In genomic region chr5:123116757-123117156, GRCh38 we compare ENCODE assay signal across 34 cellular contexts. TPM values are rescaled to one million over a fixed set of nuclear protein-coding genes. Genes with fewer than 3 reads are reported as not detected.
"Had no signal": no experiment of that assay in that cellular context is flagged by ENCODE, and none has a peak within 500 bp of the region (broad histone marks: within the 10 kb centered on the region; RNA-seq: fewer than 3 reads in every experiment).

No MANE protein-coding gene starts in this region.

- H3K27me3 ChIP-seq: pancreas, sigmoid colon, tibial nerve had no signal

- H3K4me1 Mint-ChIP-seq: activated CD4-positive, alpha-beta T cell treated with anti-CD3 and anti-CD28 coated beads, Interleukin-2, amount 10 ng/mL, durations not matched to agents 24 days and 14 days; activated naive CD4-positive, alpha-beta T cell treated with anti-CD3 and anti-CD28 coated beads, Interleukin-2, amount 10 ng/mL, durations not matched to agents 7 days and 5 days; activated naive CD8-positive, alpha-beta T cell treated with anti-CD3 and anti-CD28 coated beads, Interleukin-2, amount 10 ng/mL, durations not matched to agents 7 days and 5 days; naive thymus-derived CD4-positive, alpha-beta T cell had no signal

- ATAC-seq: activated CD4-positive, CD25-positive, alpha-beta regulatory T cell treated with anti-CD3 and anti-CD28 coated beads, Interleukin-2, amount 50 U/mL, for 24 hours; naive thymus-derived CD4-positive, alpha-beta T cell; stimulated activated memory B cell treated with anti-CD40 and anti-IgM and Interleukin-4, amounts not matched to agents 10 μg/mL and 1 μg/mL and 100 μg/mL, for 72 hours had no signal

- H3K9me3 Mint-ChIP-seq: activated CD4-positive, alpha-beta memory T cell treated with anti-CD3 and anti-CD28 coated beads for 36 hours; activated CD4-positive, alpha-beta T cell treated with anti-CD3 and anti-CD28 coated beads, Interleukin-2, amount 10 ng/mL, durations not matched to agents 24 days and 14 days; activated naive CD4-positive, alpha-beta T cell treated with anti-CD3 and anti-CD28 coated beads, Interleukin-2, amount 10 ng/mL, durations not matched to agents 7 days and 5 days; activated naive CD8-positive, alpha-beta T cell treated with anti-CD3 and anti-CD28 coated beads, Interleukin-2, amount 10 ng/mL, durations not matched to agents 7 days and 5 days; stimulated activated memory B cell treated with anti-CD40 and anti-IgM and Interleukin-4, amounts not matched to agents 10 μg/mL and 1 μg/mL and 100 μg/mL, for 72 hours had no signal

- H3K4me3 Mint-ChIP-seq: activated CD4-positive, alpha-beta memory T cell treated with anti-CD3 and anti-CD28 coated beads for 36 hours; activated CD4-positive, alpha-beta T cell treated with anti-CD3 and anti-CD28 coated beads, Interleukin-2, amount 10 ng/mL, durations not matched to agents 24 days and 14 days; activated naive CD4-positive, alpha-beta T cell treated with anti-CD3 and anti-CD28 coated beads, Interleukin-2, amount 10 ng/mL, durations not matched to agents 7 days and 5 days; activated naive CD8-positive, alpha-beta T cell treated with anti-CD3 and anti-CD28 coated beads, Interleukin-2, amount 10 ng/mL, durations not matched to agents 7 days and 5 days; naive thymus-derived CD4-positive, alpha-beta T cell; stimulated activated memory B cell treated with anti-CD40 and anti-IgM and Interleukin-4, amounts not matched to agents 10 μg/mL and 1 μg/mL and 100 μg/mL, for 72 hours had no signal

- H3K27ac Mint-ChIP-seq: activated CD4-positive, alpha-beta memory T cell treated with anti-CD3 and anti-CD28 coated beads for 36 hours; activated CD4-positive, alpha-beta T cell treated with anti-CD3 and anti-CD28 coated beads, Interleukin-2, amount 10 ng/mL, durations not matched to agents 24 days and 14 days; activated naive CD4-positive, alpha-beta T cell treated with anti-CD3 and anti-CD28 coated beads, Interleukin-2, amount 10 ng/mL, durations not matched to agents 7 days and 5 days; activated naive CD8-positive, alpha-beta T cell treated with anti-CD3 and anti-CD28 coated beads, Interleukin-2, amount 10 ng/mL, durations not matched to agents 7 days and 5 days; naive thymus-derived CD4-positive, alpha-beta T cell; stimulated activated memory B cell treated with anti-CD40 and anti-IgM and Interleukin-4, amounts not matched to agents 10 μg/mL and 1 μg/mL and 100 μg/mL, for 72 hours had no signal

- H3K4me3 ChIP-seq: dorsolateral prefrontal cortex, pancreas, prostate gland, sigmoid colon, stomach, tibial nerve had no signal

- H3K36me3 Mint-ChIP-seq: activated CD4-positive, alpha-beta memory T cell treated with anti-CD3 and anti-CD28 coated beads for 36 hours; activated naive CD4-positive, alpha-beta T cell treated with anti-CD3 and anti-CD28 coated beads, Interleukin-2, amount 10 ng/mL, durations not matched to agents 7 days and 5 days; activated naive CD8-positive, alpha-beta T cell treated with anti-CD3 and anti-CD28 coated beads, Interleukin-2, amount 10 ng/mL, durations not matched to agents 7 days and 5 days; naive thymus-derived CD4-positive, alpha-beta T cell; stimulated activated memory B cell treated with anti-CD40 and anti-IgM and Interleukin-4, amounts not matched to agents 10 μg/mL and 1 μg/mL and 100 μg/mL, for 72 hours had no signal

- H3K9me3 ChIP-seq: pancreas, prostate gland, sigmoid colon, stomach, tibial nerve had no signal

- H3K36me3 ChIP-seq: pancreas, prostate gland, sigmoid colon, stomach, tibial nerve, WERI-Rb-1 had no signal

- DNase-seq: activated CD4-positive, alpha-beta memory T cell treated with anti-CD3 and anti-CD28 coated beads for 36 hours; activated CD4-positive, alpha-beta T cell treated with anti-CD3 and anti-CD28 coated beads, Interleukin-2, amount 10 ng/mL, durations not matched to agents 24 days and 14 days; activated CD8-positive, alpha-beta memory T cell treated with anti-CD3 and anti-CD28 coated beads, Interleukin-2, amount 50 U/mL, for 4 hours; activated gamma-delta T cell; activated naive CD4-positive, alpha-beta T cell treated with anti-CD3 and anti-CD28 coated beads, Interleukin-2, amount 10 ng/mL, durations not matched to agents 7 days and 5 days; activated naive CD8-positive, alpha-beta T cell treated with anti-CD3 and anti-CD28 coated beads, Interleukin-2, amount 10 ng/mL, durations not matched to agents 7 days and 5 days; activated T-cell treated with anti-CD3 and anti-CD28 coated beads, Interleukin-2, amount 50 U/mL, for 1 hour; amniotic stem cell; dorsolateral prefrontal cortex; effector memory CD4-positive, alpha-beta T cell; head of caudate nucleus; hippocampal formation; left cardiac atrium; left ventricle myocardium superior; midbrain; naive thymus-derived CD4-positive, alpha-beta T cell; nucleus accumbens; pancreas; retina; sigmoid colon; small intestine; stimulated activated CD4-positive, alpha-beta T cell treated with anti-CD3 and anti-CD28 coated beads, Interleukin-1b, Interleukin-23, amount 100 ng/mL, for 48 hours; stimulated activated CD4-positive, alpha-beta T cell treated with anti-CD3 and anti-CD28 coated beads, Interleukin-4, amount 100 ng/mL, for 4 hours; stimulated activated CD8-positive, alpha-beta memory T cell treated with anti-CD3 and anti-CD28 coated beads, Interleukin-4, amount 100 ng/mL, for 48 hours; stomach; WERI-Rb-1 had no signal

- H3K27ac ChIP-seq: dorsolateral prefrontal cortex, pancreas, prostate gland, sigmoid colon, stomach, tibial nerve, WERI-Rb-1 had no signal

- H3K4me1 ChIP-seq: pancreas, prostate gland had no signal

RNA-seq across cellular contexts. Expression of gene PRDM6, which starts 27.7 kb away (rescaled TPM):
- total RNA-seq: activated CD4-positive, alpha-beta memory T cell treated with anti-CD3 and anti-CD28 coated beads for 36 hours; activated CD4-positive, alpha-beta T cell treated with anti-CD3 and anti-CD28 coated beads, Interleukin-2, amount 10 ng/mL, durations not matched to agents 24 days and 14 days; activated CD8-positive, alpha-beta memory T cell treated with anti-CD3 and anti-CD28 coated beads for 36 hours; activated naive CD8-positive, alpha-beta T cell treated with anti-CD3 and anti-CD28 coated beads, Interleukin-2, amount 10 ng/mL, durations not matched to agents 7 days and 5 days; bronchial epithelial cell; epithelial cell of proximal tubule; naive thymus-derived CD4-positive, alpha-beta T cell; T-helper 1 cell treated with Interleukin-12 subunit alpha and Interleukin-12 subunit beta and Interleukin-4 antibody, amounts not matched to agents 30 ng/mL and 1 ng/mL, for 36 hours had no signal
- polyA plus RNA-seq: naive thymus-derived CD4-positive, alpha-beta T cell had no signal
